Comparison of ENCODE assay signal across 24 cellular contexts in the genomic region with DNA sequence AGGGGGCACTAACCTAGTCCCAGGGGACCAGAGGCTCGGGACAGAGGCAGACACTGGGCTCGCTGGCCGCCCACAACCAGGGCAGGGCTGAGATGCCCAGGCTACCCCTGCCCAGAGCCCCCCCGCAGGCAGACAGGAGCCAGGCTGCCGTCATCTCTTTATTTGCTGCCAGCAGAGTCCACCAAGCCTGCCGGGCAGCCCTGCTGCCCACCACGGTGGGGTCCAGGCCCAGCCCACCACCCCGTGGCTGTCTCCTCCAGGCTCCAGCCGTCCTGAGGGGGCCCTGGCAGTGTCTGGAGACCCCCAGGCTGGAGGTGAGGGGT. TPM values are rescaled to one million over a fixed set of nuclear protein-coding genes. Genes with fewer than 3 reads are reported as not detected.
"Had no signal": no experiment of that assay in that cellular context is flagged by ENCODE, and none has a peak within 500 bp of the region (broad histone marks: within the 10 kb centered on the region; RNA-seq: fewer than 3 reads in every experiment).

No MANE protein-coding gene starts in this region.

- H3K9me3 ChIP-seq: SJCRH30, SK-N-SH had no signal

- H3K27ac ChIP-seq: SJCRH30, VCaP had no signal

- H3K27me3 ChIP-seq: SJCRH30 had no signal

- DNase-seq: activated CD4-positive, alpha-beta T cell treated with anti-CD3 and anti-CD28 coated beads, Interleukin-2, amount 10 ng/mL, durations not matched to agents 7 days and 5 days; activated CD4-positive, CD25-positive, alpha-beta regulatory T cell; activated CD8-positive, alpha-beta memory T cell treated with anti-CD3 and anti-CD28 coated beads, Interleukin-2, amount 50 U/mL, for 48 hours; activated CD8-positive, alpha-beta T cell treated with anti-CD3 and anti-CD28 coated beads, Interleukin-2, amount 10 ng/mL, durations not matched to agents 7 days and 5 days; activated naive CD8-positive, alpha-beta T cell treated with anti-CD3 and anti-CD28 coated beads, Interleukin-2, amount 50 U/mL, for 24 hours; activated T-cell treated with anti-CD3 and anti-CD28 coated beads, Interleukin-2, amount 50 U/mL, for 1 hour; amniotic stem cell; Kasumi-1; KBM-7; NCI-H1048; NCI-H1930; NCI-H2171; NCI-H446 treated with DMSO at 0.1 percent for 48 hours; NCI-H524 treated with DMSO at 0.1 percent for 48 hours; NCI-H774; NK-92 treated with Interleukin-12 subunit alpha and Interleukin-12 subunit beta, amount 100 ng/mL, for 24 hours; OCI-M1; Right ventricle myocardium superior; RPMI8226; SJCRH30; SK-N-SH; T-helper 1 cell had no signal

- H3K9ac ChIP-seq: SK-N-SH had no signal

- FAIRE-seq: astrocyte had no signal

- H3K4me3 ChIP-seq: SJCRH30 had no signal

- H3K4me2 ChIP-seq: SK-N-SH had no signal

- ATAC-seq: activated naive CD8-positive, alpha-beta T cell treated with anti-CD3 and anti-CD28 coated beads, Interleukin-2, amount 50 U/mL, for 24 hours had no signal

- H3K4me1 ChIP-seq: SJCRH30 had no signal

RNA-seq across cellular contexts. Expression of a gene that starts 5.0 kb away (rescaled TPM):
- total RNA-seq: SJCRH30 had no signal
